Comparison of ENCODE assay signal across 16 cellular contexts in the genomic region with DNA sequence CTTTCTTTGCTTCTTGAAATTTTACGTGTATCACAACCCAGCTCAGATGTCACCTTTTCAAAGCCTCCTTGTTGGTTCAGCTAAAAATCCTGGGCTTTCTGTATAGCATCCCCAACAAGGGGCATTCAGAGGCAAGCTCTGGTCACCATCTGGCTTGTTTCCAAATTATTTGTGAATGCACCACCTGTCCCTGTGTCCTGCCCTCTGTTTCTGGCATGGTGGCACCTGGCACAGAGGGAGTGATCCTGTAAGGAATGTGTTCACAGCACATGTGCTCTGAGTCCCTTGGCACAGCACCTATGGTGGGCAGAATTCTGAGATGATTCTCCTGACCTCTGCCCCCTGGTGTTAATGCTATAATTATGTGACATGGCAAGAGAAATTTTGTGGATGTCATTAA.
DNase-seq lines count a peak whose midpoint lies in the region; ATAC-seq lines count a peak whose summit lies in the region.
"Had no signal": no experiment of that assay in that cellular context is flagged by ENCODE, and none has a peak within 500 bp of the region (broad histone marks: within the 10 kb centered on the region; RNA-seq: fewer than 3 reads in every experiment).

No MANE protein-coding gene starts in this region.

- no peaks in the 10 kb centered on the region for H3K9me3 Mint-ChIP-seq in activated T-helper 17 cell treated with anti-CD3 and anti-CD28 coated beads, Interleukin-2, amount 50 U/mL, for 72 hours
- H3K9me3 Mint-ChIP-seq in naive thymus-derived CD8-positive, alpha-beta T cell, result peaks cover 0 to 72% (median 0%) of the 10 kb centered on the region in 9 donors

- H3K4me1 Mint-ChIP-seq in activated T-helper 17 cell treated with anti-CD3 and anti-CD28 coated beads, Interleukin-2, amount 50 U/mL, for 72 hours, result no peaks in the 10 kb centered on the region
- peaks cover 30 to 63% (median 42%) of the 10 kb centered on the region in 4 donors for H3K4me1 Mint-ChIP-seq in naive thymus-derived CD8-positive, alpha-beta T cell

- POLR2A ChIA-PET in naive thymus-derived CD8-positive, alpha-beta T cell (lab: Charles Lee), result interaction anchor here (0.5 to 4.0 kb wide), 6 partner anchors 11 to 99 kb away, joined by 3 to 44 read pairs (median 4); partner anchors contain the start of gene ZNF429

- H3K4me3 Mint-ChIP-seq in activated T-helper 17 cell treated with anti-CD3 and anti-CD28 coated beads, Interleukin-2, amount 50 U/mL, for 72 hours, result no peak overlapping the region
- peak overlapping the region in 1 of 10 donors; percentile 36 for H3K4me3 Mint-ChIP-seq in naive thymus-derived CD8-positive, alpha-beta T cell
- H3K4me3 Mint-ChIP-seq: HFFc6 had no signal

- no peak for ATAC-seq in activated T-helper 17 cell treated with anti-CD3 and anti-CD28 coated beads, Interleukin-2, amount 50 U/mL, for 72 hours (replicated peaks)
- ATAC-seq in naive thymus-derived CD8-positive, alpha-beta T cell, result no peak
- ATAC-seq in GM21423 (IDR thresholded peaks at IDR 0.05; ENCODE audit: unreplicated experiment), result no peak
- ATAC-seq: A549, HepG2 had no signal

- no peaks in the 10 kb centered on the region for H3K27me3 Mint-ChIP-seq in activated T-helper 17 cell treated with anti-CD3 and anti-CD28 coated beads, Interleukin-2, amount 50 U/mL, for 72 hours
- H3K27me3 Mint-ChIP-seq in naive thymus-derived CD8-positive, alpha-beta T cell, result peaks cover 0 to 2% (median 0%) of the 10 kb centered on the region in 5 donors

- DNase-seq in NCI-H748 (lab: John Stamatoyannopoulos, UW; ENCODE audit: unreplicated experiment) (peak; percentile 46), NCI-H748 treated with DMSO at 0.1 percent for 48 hours (lab: John Stamatoyannopoulos, UW) (no peak), COLO668 (lab: John Stamatoyannopoulos, UW; ENCODE audit: unreplicated experiment) (peak; percentile 16), DMS153 (lab: John Stamatoyannopoulos, UW) (no peak)
- no peak for DNase-seq in naive thymus-derived CD8-positive, alpha-beta T cell
- DNase-seq: HFFc6, KG1, MV-4-11, NCI-H187 treated with DMSO at 0.1 percent for 48 hours, NCI-H2227 treated with DMSO at 0.1 percent for 48 hours, NCI-H510A treated with DMSO at 0.1 percent for 48 hours, Peyer's patch had no signal

- no peaks in the 10 kb centered on the region for H3K36me3 Mint-ChIP-seq in activated T-helper 17 cell treated with anti-CD3 and anti-CD28 coated beads, Interleukin-2, amount 50 U/mL, for 72 hours (ENCODE audit: low read depth)
- peaks cover 0 to 13% (median 0%) of the 10 kb centered on the region in 3 donors for H3K36me3 Mint-ChIP-seq in naive thymus-derived CD8-positive, alpha-beta T cell

- H3K27ac Mint-ChIP-seq in activated T-helper 17 cell treated with anti-CD3 and anti-CD28 coated beads, Interleukin-2, amount 50 U/mL, for 72 hours, result peak overlapping the region; percentile 18
- H3K27ac Mint-ChIP-seq in naive thymus-derived CD8-positive, alpha-beta T cell, result peak overlapping the region in 7 of 10 donors; percentile 20 to 96 (median 67)
- H3K27ac Mint-ChIP-seq: HFFc6 had no signal

Comparison
In these comparisons a context has a peak if more than half of its experiments do, and no peak if none do; other contexts are left out.
1. DNase-seq: peak in NCI-H748 (single experiment) and COLO668 (single experiment); none in NCI-H748 treated with DMSO at 0.1 percent for 48 hours (single experiment), naive thymus-derived CD8-positive, alpha-beta T cell (0 of 10) and DMS153 (single experiment).